ENCODE assay signal across 14 cellular contexts in the genomic region with DNA sequence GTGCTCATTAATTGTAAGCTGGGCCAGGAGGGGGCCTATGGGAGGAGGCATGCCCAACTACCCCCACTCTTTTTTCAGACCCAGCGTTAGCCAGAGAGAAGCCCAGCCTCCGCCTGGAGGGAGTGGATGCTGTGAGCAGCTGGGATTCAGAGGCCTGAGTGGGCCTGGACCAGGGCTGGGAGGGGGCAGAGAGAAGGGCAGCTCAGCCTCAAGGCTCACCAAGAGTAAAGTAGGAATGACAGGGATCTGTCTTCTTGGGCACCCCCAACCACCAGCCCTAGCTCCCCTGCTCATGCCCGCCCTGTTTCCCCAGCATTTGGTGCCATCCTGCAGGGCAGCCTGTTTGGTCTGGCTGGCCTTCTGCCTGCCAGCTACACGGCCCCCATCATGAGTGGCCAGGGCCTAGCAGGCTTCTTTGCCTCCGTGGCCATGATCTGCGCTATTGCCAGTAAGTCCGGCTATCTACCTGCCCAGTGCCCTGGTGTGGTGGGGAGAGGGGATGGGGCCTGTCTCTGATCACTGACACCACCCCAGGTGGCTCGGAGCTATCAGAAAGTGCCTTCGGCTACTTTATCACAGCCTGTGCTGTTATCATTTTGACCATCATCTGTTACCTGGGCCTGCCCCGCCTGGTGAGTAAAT. TPM values are rescaled to one million over a fixed set of nuclear protein-coding genes. Genes with fewer than 3 reads are reported as not detected.
DNase-seq lines count a peak whose midpoint lies in the region; ATAC-seq and TF ChIP-seq lines count a peak whose summit lies in the region.
"Had no signal": no experiment of that assay in that cellular context is flagged by ENCODE, and none has a peak within 500 bp of the region (broad histone marks: within the 10 kb centered on the region; RNA-seq: fewer than 3 reads in every experiment).

No MANE protein-coding gene starts in this region.

- no peak for ATAC-seq in gastroesophageal sphincter
- no peak for ATAC-seq in gastrocnemius medialis
- ATAC-seq: CD8-positive, alpha-beta T cell; PC-3 had no signal

- in situ Hi-C loops in mammary epithelial cell (cut with MboI; ENCODE audit: low sequenced_read_pairs in 2 of 2) (loop anchor here (10.0 to 25.0 kb wide), 3 partner anchors 55 to 143 kb away; no protein-coding TSS in a partner anchor), gastrocnemius medialis (cut with MboI; ENCODE audit: low sequenced_read_pairs in 4 of 4) (loop anchor here in 2 of 4 donors (10.0 to 25.0 kb wide), 2 partner anchors 55 to 118 kb away; no protein-coding TSS in a partner anchor)

- H3K36me3 ChIP-seq in breast epithelium (no peaks in the 10 kb centered on the region), mammary epithelial cell (ENCODE audit: insufficient read depth, low read length) (peaks cover 2% of the 10 kb centered on the region), H7 (replicated peaks; ENCODE audit: control insufficient read depth, insufficient read depth, low read length) (peaks cover 36% of the 10 kb centered on the region), gastroesophageal sphincter (peaks cover 0 to 44% of the 10 kb centered on the region in 2 donors), gastrocnemius medialis (peaks cover 0 to 8% of the 10 kb centered on the region in 2 donors), endodermal cell (ENCODE audit: control insufficient read depth, insufficient read depth, low read length) (peaks cover 13% of the 10 kb centered on the region)

- no peaks in the 10 kb centered on the region for H4K20me1 ChIP-seq in mammary epithelial cell (ENCODE audit: insufficient read depth, low read length)

- dilution Hi-C loops in mammary epithelial cell (cut with HindIII; ENCODE audit: low sequenced_read_pairs), result loop anchor here (5.0 to 10.0 kb wide), 5 partner anchors 45 to 705 kb away; no protein-coding TSS in a partner anchor

- peak overlapping the region; percentile 93 to 99 for H3K27ac ChIP-seq in breast epithelium
- H3K27ac ChIP-seq in mammary epithelial cell (ENCODE audit: insufficient read depth, low read depth, low read length), result no peak overlapping the region
- H3K27ac ChIP-seq in gastroesophageal sphincter, result peak overlapping the region; percentile 47 to 99 (median 98)
- H3K27ac ChIP-seq in gastrocnemius medialis, result peak overlapping the region; percentile 95 to 99 (median 98)
- no peak overlapping the region for H3K27ac ChIP-seq in endodermal cell (ENCODE audit: low read depth, low read length)
- H3K27ac ChIP-seq: 22Rv1 had no signal

- H3K27ac Mint-ChIP-seq in endodermal cell, result no peak overlapping the region
- H3K27ac Mint-ChIP-seq in activated CD4-positive, alpha-beta T cell treated with anti-CD3 and anti-CD28 coated beads, Interleukin-2, amount 10 ng/mL, durations not matched to agents 24 days and 14 days, result no peak overlapping the region
- H3K27ac Mint-ChIP-seq: CD8-positive, alpha-beta T cell had no signal

- CTCF ChIA-PET in mammary epithelial cell (lab: Charles Lee; ENCODE audit: low non-redundant PET), result no interaction called here

- H3K4me1 Mint-ChIP-seq in endodermal cell, result peaks cover 34% of the 10 kb centered on the region
- peaks cover 16% of the 10 kb centered on the region for H3K4me1 Mint-ChIP-seq in activated CD4-positive, alpha-beta T cell treated with anti-CD3 and anti-CD28 coated beads, Interleukin-2, amount 10 ng/mL, durations not matched to agents 24 days and 14 days

- peaks cover 30% of the 10 kb centered on the region for H3K79me2 ChIP-seq in mammary epithelial cell (ENCODE audit: insufficient read depth, low read length)

- H3K27me3 Mint-ChIP-seq in endodermal cell (ENCODE audit: insufficient read depth), result no peaks in the 10 kb centered on the region
- H3K27me3 Mint-ChIP-seq in activated CD4-positive, alpha-beta T cell treated with anti-CD3 and anti-CD28 coated beads, Interleukin-2, amount 10 ng/mL, durations not matched to agents 24 days and 14 days, result no peaks in the 10 kb centered on the region

- no TSS peak for BruUV-seq in mammary epithelial cell (replicated peaks; lab: Mats Ljungman, UMichigan)

- no peaks in the 10 kb centered on the region for H3K9me3 Mint-ChIP-seq in endodermal cell
- H3K9me3 Mint-ChIP-seq in activated CD4-positive, alpha-beta T cell treated with anti-CD3 and anti-CD28 coated beads, Interleukin-2, amount 10 ng/mL, durations not matched to agents 24 days and 14 days, result no peaks in the 10 kb centered on the region
- H3K9me3 Mint-ChIP-seq: CD8-positive, alpha-beta T cell had no signal

- H3K4me2 ChIP-seq in mammary epithelial cell (ENCODE audit: insufficient read depth, low read depth, low read length), result no peak overlapping the region

- H2AFZ ChIP-seq in mammary epithelial cell (ENCODE audit: low read depth, low read length), result no peak overlapping the region

- 84% methylated on average over 8 of the region's 10 CpGs for WGBS in mammary epithelial cell (ENCODE audit: low coverage, missing lambda C conversion rate)
- 71% methylated on average over 1 of the region's 10 CpGs; no CpG with 5 or more reads in 1 of the 2 donors for WGBS in gastroesophageal sphincter (ENCODE audit: low coverage in 1 of 2), 2 donors
- WGBS in endodermal cell (ENCODE audit: insufficient coverage in 1 of 2, insufficient read length in 1 of 2), 2 experiments, result 89 to 100% methylated on average over 1 to 8 of the region's 10 CpGs

- H3K9ac ChIP-seq in mammary epithelial cell (ENCODE audit: insufficient read depth, low read length) (no peak overlapping the region), endodermal cell (ENCODE audit: extremely low read depth, low read length, poor library complexity, severe bottlenecking) (no peak overlapping the region)

- no peak for DNase-seq in breast epithelium (ENCODE audit: low spot score in 2 of 2)
- DNase-seq in mammary epithelial cell, result no peak
- peak; percentile 21 for DNase-seq in H7
- no peak for DNase-seq in gastrocnemius medialis
- no peak for DNase-seq in endodermal cell
- DNase-seq in activated T-cell treated with anti-CD3 and anti-CD28 coated beads, Interleukin-2, amount 50 U/mL, for 1 hour, result no peak
- DNase-seq in activated CD4-positive, alpha-beta T cell treated with anti-CD3 and anti-CD28 coated beads, Interleukin-2, amount 10 ng/mL, durations not matched to agents 24 days and 14 days, result no peak
- DNase-seq: CD8-positive, alpha-beta T cell; KBM-7; PC-3 had no signal

- H3K4me1 ChIP-seq in breast epithelium, result peaks cover 16 to 37% of the 10 kb centered on the region in 2 donors
- peaks cover 74% of the 10 kb centered on the region for H3K4me1 ChIP-seq in mammary epithelial cell (ENCODE audit: insufficient read depth, low read length)
- H3K4me1 ChIP-seq in gastroesophageal sphincter, result peaks cover 9 to 100% (median 81%) of the 10 kb centered on the region in 3 donors
- peaks cover 77 to 81% of the 10 kb centered on the region in 2 donors for H3K4me1 ChIP-seq in gastrocnemius medialis
- H3K4me1 ChIP-seq in endodermal cell (ENCODE audit: control insufficient read depth, insufficient read depth, low read length), result peaks cover 14% of the 10 kb centered on the region

- TF ChIP-seq POLR2A in breast epithelium (IDR thresholded peaks at IDR 0.05) (no peak), gastroesophageal sphincter (IDR thresholded peaks at IDR 0.05) (no peak), gastrocnemius medialis (IDR thresholded peaks at IDR 0.05) (no peak)

- TF ChIP-seq CTCF in breast epithelium (IDR thresholded peaks at IDR 0.05), result no peak
- no peak for TF ChIP-seq CTCF in mammary epithelial cell (conservative IDR thresholded peaks at IDR 0.05 in 1 of 2, IDR thresholded peaks at IDR 0.05 in 1 of 2; ENCODE audit: extremely low read depth in 1 of 2, insufficient read depth in 1 of 2, low read depth in 1 of 2, low read length in 2 of 2)
- no peak for TF ChIP-seq CTCF in gastroesophageal sphincter (IDR thresholded peaks at IDR 0.05)
- TF ChIP-seq CTCF in gastrocnemius medialis (IDR thresholded peaks at IDR 0.05 in 4 of 5, conservative IDR thresholded peaks at IDR 0.05 in 1 of 5), result no peak
- TF ChIP-seq CTCF in endodermal cell (conservative IDR thresholded peaks at IDR 0.05), result no peak

- no peak for TF ChIP-seq EP300 in gastroesophageal sphincter (IDR thresholded peaks at IDR 0.05)

- intact Hi-C loops in breast epithelium (cut with DNase I; ENCODE audit: low total_unique reads), result no loop called here
- intact Hi-C loops in mammary epithelial cell (cut with micrococcal nuclease), result loop anchor here (10.0 kb wide), 1 partner anchor 455 kb away; a partner anchor contains a TSS
- intact Hi-C loops in gastrocnemius medialis (cut with DNase I; ENCODE audit: low total_unique reads), result no loop called here
- intact Hi-C loops in activated CD4-positive, alpha-beta T cell treated with anti-CD3 and anti-CD28 coated beads, Interleukin-2, amount 10 ng/mL, durations not matched to agents 24 days and 14 days (cut with micrococcal nuclease), result no loop called here

- peaks cover 45% of the 10 kb centered on the region for H3K36me3 Mint-ChIP-seq in endodermal cell (ENCODE audit: low read depth)
- peaks cover 45% of the 10 kb centered on the region for H3K36me3 Mint-ChIP-seq in activated CD4-positive, alpha-beta T cell treated with anti-CD3 and anti-CD28 coated beads, Interleukin-2, amount 10 ng/mL, durations not matched to agents 24 days and 14 days (ENCODE audit: low read depth)
- H3K36me3 Mint-ChIP-seq: CD8-positive, alpha-beta T cell had no signal

- H3K4me3 ChIP-seq in breast epithelium, result no peak overlapping the region
- no peak overlapping the region for H3K4me3 ChIP-seq in mammary epithelial cell (replicated peaks in 1 of 3; ENCODE audit: insufficient read depth in 1 of 3, low read depth in 2 of 3, low read length in 3 of 3)
- no peak overlapping the region for H3K4me3 ChIP-seq in H7 (ENCODE audit: insufficient read depth, low read depth, low read length)
- H3K4me3 ChIP-seq in gastroesophageal sphincter, result no peak overlapping the region
- H3K4me3 ChIP-seq in gastrocnemius medialis, result no peak overlapping the region
- H3K4me3 ChIP-seq in endodermal cell (ENCODE audit: low read length), result no peak overlapping the region

- no peaks in the 10 kb centered on the region for H3K27me3 ChIP-seq in breast epithelium
- no peaks in the 10 kb centered on the region for H3K27me3 ChIP-seq in mammary epithelial cell (ENCODE audit: insufficient read depth, low read length)
- H3K27me3 ChIP-seq in H7 (ENCODE audit: control insufficient read depth, insufficient read depth, low read length), result no peaks in the 10 kb centered on the region
- no peaks in the 10 kb centered on the region for H3K27me3 ChIP-seq in gastroesophageal sphincter
- no peaks in the 10 kb centered on the region for H3K27me3 ChIP-seq in gastrocnemius medialis
- H3K27me3 ChIP-seq in endodermal cell (ENCODE audit: control insufficient read depth, insufficient read depth, low read length, poor library complexity, severe bottlenecking), result no peaks in the 10 kb centered on the region

- H3K4me3 Mint-ChIP-seq in endodermal cell, result no peak overlapping the region
- no peak overlapping the region for H3K4me3 Mint-ChIP-seq in activated CD4-positive, alpha-beta T cell treated with anti-CD3 and anti-CD28 coated beads, Interleukin-2, amount 10 ng/mL, durations not matched to agents 24 days and 14 days
- H3K4me3 Mint-ChIP-seq: CD8-positive, alpha-beta T cell had no signal

- no peaks in the 10 kb centered on the region for H3K9me3 ChIP-seq in breast epithelium
- no peaks in the 10 kb centered on the region for H3K9me3 ChIP-seq in mammary epithelial cell (replicated peaks; ENCODE audit: insufficient read depth, low read length)
- H3K9me3 ChIP-seq in gastroesophageal sphincter, result no peaks in the 10 kb centered on the region
- H3K9me3 ChIP-seq in gastrocnemius medialis, result no peaks in the 10 kb centered on the region
- H3K9me3 ChIP-seq in endodermal cell (ENCODE audit: control insufficient read depth, low read length), result no peaks in the 10 kb centered on the region

RNA-seq across cellular contexts. Expression of a gene that starts 6.8 kb away (rescaled TPM):
- total RNA-seq in breast epithelium (100 to 1,000 TPM; 106 to 140 (median 110) TPM), mammary epithelial cell (10 to 100 TPM; 45.7 to 55.5 TPM), gastroesophageal sphincter (100 to 1,000 TPM; 101 to 281 (median 134) TPM), gastrocnemius medialis (10 to 100 TPM; 18.3 to 95.5 (median 40.8) TPM), endodermal cell (100 to 1,000 TPM; 129 to 155 TPM)
- polyA plus RNA-seq in mammary epithelial cell, result 156 TPM
- 157 TPM for polyA minus RNA-seq in mammary epithelial cell
- 68.6 and 71.9 TPM in 2 replicates for total RNA-seq in H7 (2014; rRNA removed; shearing (Covaris generic))
- polyA plus RNA-seq in endodermal cell (2013, experiment 1 of 2), result 65.0 TPM
- polyA plus RNA-seq in endodermal cell (2013, experiment 2 of 2), result 58.4 TPM
- 139 and 144 TPM in 2 replicates for total RNA-seq in activated CD4-positive, alpha-beta T cell treated with anti-CD3 and anti-CD28 coated beads, Interleukin-2, amount 10 ng/mL, durations not matched to agents 24 days and 14 days

RNA-seq across cellular contexts. Expression of a gene that starts 13.4 kb away (rescaled TPM):
- total RNA-seq in breast epithelium (1 to 10 TPM in 2 of 3 donors, under 1 TPM in 1; 0.88 to 3.4 (median 2.9) TPM), mammary epithelial cell (under 1 TPM in 1 of 2 donors, not detected in 1; 0.17 TPM), gastroesophageal sphincter (1 to 10 TPM in 1 of 4 donors, not detected in 3; 1.4 TPM), gastrocnemius medialis (not detected), endodermal cell (1 to 10 TPM; 1.7 to 1.8 TPM)
- 0.12 TPM for polyA plus RNA-seq in mammary epithelial cell
- not detected for polyA minus RNA-seq in mammary epithelial cell
- 5.2 and 6.0 TPM in 2 replicates for total RNA-seq in H7 (2014; rRNA removed; shearing (Covaris generic))
- polyA plus RNA-seq in endodermal cell (2013, experiment 1 of 2), result 1.1 TPM
- 0.83 TPM for polyA plus RNA-seq in endodermal cell (2013, experiment 2 of 2)
- not detected in 2 replicates for total RNA-seq in activated CD4-positive, alpha-beta T cell treated with anti-CD3 and anti-CD28 coated beads, Interleukin-2, amount 10 ng/mL, durations not matched to agents 24 days and 14 days
- total RNA-seq: CD8-positive, alpha-beta T cell; Daoy; PC-3 had no signal
- polyA plus RNA-seq: BJ had no signal

RNA-seq across cellular contexts. Expression of a gene that starts 16.7 kb away (rescaled TPM):
- total RNA-seq in breast epithelium (100 to 1,000 TPM; 643 to 810 (median 662) TPM), mammary epithelial cell (100 to 1,000 TPM; 872 to 986 TPM), gastroesophageal sphincter (100 to 1,000 TPM; 553 to 749 (median 626) TPM), gastrocnemius medialis (1,000 to 10,000 TPM in 2 of 4 donors, 100 to 1,000 TPM in 2; 878 to 1,576 (median 1,106) TPM), endodermal cell (1,000 to 10,000 TPM; 1,356 to 1,422 TPM)
- 1,054 TPM for polyA plus RNA-seq in mammary epithelial cell
- 1,190 TPM for polyA minus RNA-seq in mammary epithelial cell
- total RNA-seq in H7 (2014; rRNA removed; shearing (Covaris generic)), result 1,821 and 1,973 TPM in 2 replicates
- polyA plus RNA-seq in endodermal cell (2013, experiment 1 of 2), result 1,137 TPM
- 1,046 TPM for polyA plus RNA-seq in endodermal cell (2013, experiment 2 of 2)
- total RNA-seq in activated CD4-positive, alpha-beta T cell treated with anti-CD3 and anti-CD28 coated beads, Interleukin-2, amount 10 ng/mL, durations not matched to agents 24 days and 14 days, result 2,450 and 2,479 TPM in 2 replicates

RNA-seq across cellular contexts. Expression of a gene that starts 27.2 kb away (rescaled TPM):
- 10 to 100 TPM; 32.8 to 50.5 (median 38.1) TPM for total RNA-seq in breast epithelium
- 10 to 100 TPM; 72.6 to 76.3 TPM for total RNA-seq in mammary epithelial cell
- 134 TPM for polyA plus RNA-seq in mammary epithelial cell
- polyA minus RNA-seq in mammary epithelial cell, result 104 TPM
- total RNA-seq in H7 (2014; rRNA removed; shearing (Covaris generic)), result 27.2 and 28.7 TPM in 2 replicates
- 10 to 100 TPM; 21.3 to 34.0 (median 25.6) TPM for total RNA-seq in gastroesophageal sphincter
- total RNA-seq in gastrocnemius medialis, result 10 to 100 TPM; 14.9 to 35.9 (median 21.4) TPM
- total RNA-seq in endodermal cell, result 10 to 100 TPM; 52.5 to 54.3 TPM
- polyA plus RNA-seq in endodermal cell (2013, experiment 1 of 2), result 42.1 TPM
- polyA plus RNA-seq in endodermal cell (2013, experiment 2 of 2), result 39.6 TPM
- total RNA-seq in activated CD4-positive, alpha-beta T cell treated with anti-CD3 and anti-CD28 coated beads, Interleukin-2, amount 10 ng/mL, durations not matched to agents 24 days and 14 days, result 25.3 and 28.0 TPM in 2 replicates

RNA-seq across cellular contexts. Expression of a gene that starts 35.2 kb away (rescaled TPM):
- total RNA-seq in breast epithelium (10 to 100 TPM in 2 of 3 donors, 1 to 10 TPM in 1; 4.0 to 25.9 (median 14.4) TPM), mammary epithelial cell (10 to 100 TPM in 1 of 2 donors, 1 to 10 TPM in 1; 4.7 to 10.4 TPM), gastroesophageal sphincter (10 to 100 TPM in 1 of 4 donors, 1 to 10 TPM in 3; 4.2 to 13.4 (median 5.7) TPM), gastrocnemius medialis (10 to 100 TPM in 2 of 4 donors, 1 to 10 TPM in 2; 4.1 to 11.1 (median 10.0) TPM), endodermal cell (10 to 100 TPM in 1 of 2 donors, 1 to 10 TPM in 1; 8.3 to 11.0 TPM)
- polyA plus RNA-seq in mammary epithelial cell, result 6.6 TPM
- 2.8 TPM for polyA minus RNA-seq in mammary epithelial cell
- 9.7 and 12.3 TPM in 2 replicates for total RNA-seq in H7 (2014; rRNA removed; shearing (Covaris generic))
- polyA plus RNA-seq in endodermal cell (2013, experiment 1 of 2), result 8.9 TPM
- polyA plus RNA-seq in endodermal cell (2013, experiment 2 of 2), result 5.6 TPM
- 27.6 and 28.2 TPM in 2 replicates for total RNA-seq in activated CD4-positive, alpha-beta T cell treated with anti-CD3 and anti-CD28 coated beads, Interleukin-2, amount 10 ng/mL, durations not matched to agents 24 days and 14 days

Comparison
In these comparisons a context has a peak if more than half of its experiments do, and no peak if none do; other contexts are left out.
1. H3K27ac ChIP-seq: peak in breast epithelium (2 of 2), gastroesophageal sphincter (4 of 4) and gastrocnemius medialis (4 of 4); none in mammary epithelial cell (single experiment) and endodermal cell (single experiment).